Comparison of ENCODE assay signal across 26 cellular contexts in the genomic region with DNA sequence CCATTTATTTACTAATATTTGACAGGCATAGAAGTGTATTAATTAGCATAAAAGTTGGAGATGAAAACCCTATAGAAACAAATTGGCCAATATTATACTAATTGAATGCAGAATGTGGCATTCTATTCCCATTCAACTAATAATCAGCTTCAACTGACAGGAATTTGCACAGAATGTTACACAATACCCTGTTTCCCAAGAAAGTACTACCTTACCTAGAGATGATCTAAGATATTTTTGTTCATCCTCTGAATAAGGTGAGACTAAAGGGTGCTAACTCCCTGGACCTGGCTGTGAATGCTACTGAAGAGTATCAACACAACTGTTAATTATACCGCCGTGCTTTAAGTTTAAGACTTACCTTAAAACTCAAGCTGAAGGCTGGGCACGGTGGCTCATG.
"Had no signal": no experiment of that assay in that cellular context is flagged by ENCODE, and none has a peak within 500 bp of the region (broad histone marks: within the 10 kb centered on the region; RNA-seq: fewer than 3 reads in every experiment).

No MANE protein-coding gene starts in this region.

- H3K4me3 ChIP-seq: colonic mucosa, esophagus squamous epithelium, gastrocnemius medialis, heart right ventricle, left lung, lower lobe of right lung had no signal

- H3K4me1 Mint-ChIP-seq: endodermal cell had no signal

- H3K27me3 Mint-ChIP-seq: dendritic cell treated with granulocyte-macrophage colony-stimulating factor and Interleukin-4, amounts not matched to agents 40 ng/mL and 50 ng/mL, for 4 days; effector memory CD8-positive, alpha-beta T cell had no signal

- DNase-seq: colonic mucosa; cortex of kidney; effector CD8-positive, alpha-beta T cell; effector memory CD8-positive, alpha-beta T cell; endodermal cell; erythroblast; esophagus squamous epithelium; foreskin fibroblast; foreskin melanocyte; gastrocnemius medialis; glutamatergic neuron; head of caudate nucleus; heart right ventricle; hippocampal formation; left cardiac atrium; left lung; left ventricle myocardium superior; lower lobe of right lung; mesendoderm; midbrain had no signal

- H3K9me3 ChIP-seq: colonic mucosa, esophagus squamous epithelium, gastrocnemius medialis, heart right ventricle, left lung, lower lobe of right lung had no signal

- ATAC-seq: effector memory CD8-positive, alpha-beta T cell; esophagus mucosa; gastrocnemius medialis; heart right ventricle; left cardiac atrium; left lung; left ventricle myocardium superior; lower lobe of right lung had no signal

- FAIRE-seq: endometrium, islet of Langerhans, keratinocyte had no signal

- H3K4me1 ChIP-seq: colonic mucosa had no signal

- H3K27ac Mint-ChIP-seq: dendritic cell treated with granulocyte-macrophage colony-stimulating factor and Interleukin-4, amounts not matched to agents 40 ng/mL and 50 ng/mL, for 4 days; endodermal cell had no signal

- H3K4me3 Mint-ChIP-seq: dendritic cell treated with granulocyte-macrophage colony-stimulating factor and Interleukin-4, amounts not matched to agents 40 ng/mL and 50 ng/mL, for 4 days; effector memory CD8-positive, alpha-beta T cell; endodermal cell had no signal

- H3K27ac ChIP-seq: colonic mucosa, epithelial cell of prostate, esophagus squamous epithelium, gastrocnemius medialis, heart right ventricle, left lung, lower lobe of right lung had no signal

- H3K27me3 ChIP-seq: colonic mucosa, esophagus squamous epithelium, gastrocnemius medialis, heart right ventricle, left lung had no signal
